ENCODE assay signal across 26 cellular contexts in the genomic region with DNA sequence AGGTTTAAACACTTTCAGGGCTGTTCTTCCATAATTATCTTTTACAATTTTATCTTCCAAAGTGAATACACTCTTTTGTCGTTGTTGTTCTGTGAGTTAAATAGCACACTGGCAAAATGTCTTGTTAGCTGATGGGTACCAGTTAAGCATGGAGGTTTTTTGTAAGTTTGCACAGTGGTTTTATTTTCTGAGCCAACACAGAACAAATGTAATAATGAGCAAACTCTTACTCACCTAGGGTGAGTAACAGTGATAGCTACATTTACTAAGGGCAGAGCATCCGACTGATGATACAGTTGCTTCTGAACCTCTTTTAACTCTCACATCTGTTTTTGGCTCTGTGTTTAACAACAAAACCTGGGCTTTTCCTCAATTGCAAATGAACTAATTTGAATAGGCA.
DNase-seq lines count a peak whose midpoint lies in the region; FAIRE-seq and TF ChIP-seq lines count a peak whose summit lies in the region.
"Had no signal": no experiment of that assay in that cellular context is flagged by ENCODE, and none has a peak within 500 bp of the region (broad histone marks: within the 10 kb centered on the region; RNA-seq: fewer than 3 reads in every experiment).

No MANE protein-coding gene starts in this region.

- H3K4me3 ChIP-seq in breast epithelium: no peak overlapping the region
- H3K4me3 ChIP-seq in bronchial epithelial cell (ENCODE audit: low read depth, low read length): no peak overlapping the region

- BruUV-seq in MCF 10A (replicated peaks; lab: Mats Ljungman, UMichigan): no TSS peak
- BruUV-seq in Calu3 (replicated peaks; lab: Mats Ljungman, UMichigan): no TSS peak

- H3K27ac Mint-ChIP-seq in MCF 10A (ENCODE audit: low read depth, unreplicated experiment): no peak overlapping the region
- H3K27ac Mint-ChIP-seq in Calu3 (ENCODE audit: unreplicated experiment): no peak overlapping the region
- H3K27ac Mint-ChIP-seq: B cell; CD8-positive, alpha-beta T cell had no signal

- POLR2A ChIA-PET in MCF 10A (lab: Yijun Ruan, JAX): no interaction called here
- POLR2A ChIA-PET in RWPE1 (lab: Yijun Ruan, JAX; ENCODE audit: low non-redundant PET): no interaction called here

- no peak for TF ChIP-seq POLR2A in breast epithelium (IDR thresholded peaks at IDR 0.05)

- FAIRE-seq in bronchial epithelial cell (lab: Jason Lieb, UNC): no peak
- FAIRE-seq: GM12892, GM19239, HTR-8/SVneo had no signal

- no peaks in the 10 kb centered on the region for H3K36me3 Mint-ChIP-seq in MCF 10A (ENCODE audit: insufficient read depth, unreplicated experiment)
- no peaks in the 10 kb centered on the region for H3K36me3 Mint-ChIP-seq in Calu3 (ENCODE audit: insufficient read depth, unreplicated experiment)
- H3K36me3 Mint-ChIP-seq: CD8-positive, alpha-beta T cell had no signal

- H3K36me3 ChIP-seq in breast epithelium (no peaks in the 10 kb centered on the region), bronchial epithelial cell (ENCODE audit: control insufficient read depth, insufficient read depth, low read length) (no peaks in the 10 kb centered on the region)

- TF ChIP-seq CTCF in MCF 10A (IDR thresholded peaks at IDR 0.05; ENCODE audit: unreplicated experiment): no peak
- TF ChIP-seq CTCF in breast epithelium (IDR thresholded peaks at IDR 0.05): no peak
- TF ChIP-seq CTCF in RWPE1 (conservative IDR thresholded peaks at IDR 0.05; ENCODE audit: low read depth): no peak
- no peak for TF ChIP-seq CTCF in bronchial epithelial cell (IDR thresholded peaks at IDR 0.05; ENCODE audit: insufficient read depth, low read length, severe bottlenecking)
- TF ChIP-seq CTCF in Calu3 (IDR thresholded peaks at IDR 0.05; ENCODE audit: unreplicated experiment): no peak

- CTCF ChIA-PET in MCF 10A (lab: Yijun Ruan, JAX) (no interaction called here), RWPE1 (lab: Yijun Ruan, JAX) (no interaction called here), Calu3 (lab: Charles Lee) (no interaction called here)

- no peaks in the 10 kb centered on the region for H3K27me3 ChIP-seq in breast epithelium
- no peaks in the 10 kb centered on the region for H3K27me3 ChIP-seq in bronchial epithelial cell (ENCODE audit: control insufficient read depth, insufficient read depth, low read length)

- H3K4me3 Mint-ChIP-seq in MCF 10A (ENCODE audit: unreplicated experiment): no peak overlapping the region
- H3K4me3 Mint-ChIP-seq in Calu3 (ENCODE audit: low read depth, unreplicated experiment): no peak overlapping the region
- H3K4me3 Mint-ChIP-seq: B cell; CD8-positive, alpha-beta T cell had no signal

- DNase-seq in MCF 10A (ENCODE audit: unreplicated experiment) (peak; percentile 24), breast epithelium (ENCODE audit: low spot score in 2 of 2) (no peak), RWPE1 (ENCODE audit: low spot score) (peak; percentile 1), bronchial epithelial cell (ENCODE audit: low read depth) (peak; percentile 18), Calu3 (no peak), T-helper 1 cell (no peak)
- DNase-seq in activated CD4-positive, CD25-positive, alpha-beta regulatory T cell treated with anti-CD3 and anti-CD28 coated beads, Interleukin-2, amount 50 U/mL, for 72 hours: no peak
- DNase-seq: Caco-2; CD8-positive, alpha-beta T cell; DMS 273 treated with DMSO at 0.1 percent for 48 hours; DMS79; H7; KBM-7; MM.1S; NCI-H2029; NCI-H446; NCI-H524 treated with DMSO at 0.1 percent for 48 hours; NCI-H774; SK-N-SH had no signal

- H3K9me3 ChIP-seq in breast epithelium: no peaks in the 10 kb centered on the region
- H3K9me3 ChIP-seq: Caco-2, SK-N-SH had no signal

- no peaks in the 10 kb centered on the region for H3K9me3 Mint-ChIP-seq in MCF 10A (ENCODE audit: unreplicated experiment)
- H3K9me3 Mint-ChIP-seq in Calu3 (ENCODE audit: low read depth, unreplicated experiment): no peaks in the 10 kb centered on the region

- no peak overlapping the region for H3K27ac ChIP-seq in breast epithelium
- H3K27ac ChIP-seq in RWPE1: no peak overlapping the region
- H3K27ac ChIP-seq: 22Rv1, C4-2B, HL-60 had no signal

- no peaks in the 10 kb centered on the region for H3K27me3 Mint-ChIP-seq in MCF 10A (ENCODE audit: insufficient read depth, unreplicated experiment)
- no peaks in the 10 kb centered on the region for H3K27me3 Mint-ChIP-seq in Calu3 (ENCODE audit: unreplicated experiment)
- H3K27me3 Mint-ChIP-seq: B cell had no signal

- intact Hi-C loops in MCF 10A (cut with micrococcal nuclease) (no loop called here), breast epithelium (cut with DNase I; ENCODE audit: low total_unique reads) (no loop called here), Calu3 (cut with micrococcal nuclease; ENCODE audit: unreplicated experiment) (no loop called here)

- H3K4me1 Mint-ChIP-seq in MCF 10A (ENCODE audit: insufficient read depth, unreplicated experiment): no peaks in the 10 kb centered on the region
- H3K4me1 Mint-ChIP-seq in Calu3 (ENCODE audit: low read depth, unreplicated experiment): no peaks in the 10 kb centered on the region
- H3K4me1 Mint-ChIP-seq: B cell had no signal

- H3K4me1 ChIP-seq in breast epithelium: no peaks in the 10 kb centered on the region
- H3K4me1 ChIP-seq: Caco-2 had no signal

Comparison
In these comparisons a context has a peak if more than half of its experiments do, and no peak if none do; other contexts are left out.
1. DNase-seq: peak in MCF 10A (single experiment), RWPE1 (single experiment) and bronchial epithelial cell (single experiment); none in breast epithelium (0 of 2), Calu3 (single experiment), activated CD4-positive, CD25-positive, alpha-beta regulatory T cell treated with anti-CD3 and anti-CD28 coated beads, Interleukin-2, amount 50 U/mL, for 72 hours (single experiment) and T-helper 1 cell (0 of 5).